ENCODE assay signal across 10 cellular contexts in the genomic region with DNA sequence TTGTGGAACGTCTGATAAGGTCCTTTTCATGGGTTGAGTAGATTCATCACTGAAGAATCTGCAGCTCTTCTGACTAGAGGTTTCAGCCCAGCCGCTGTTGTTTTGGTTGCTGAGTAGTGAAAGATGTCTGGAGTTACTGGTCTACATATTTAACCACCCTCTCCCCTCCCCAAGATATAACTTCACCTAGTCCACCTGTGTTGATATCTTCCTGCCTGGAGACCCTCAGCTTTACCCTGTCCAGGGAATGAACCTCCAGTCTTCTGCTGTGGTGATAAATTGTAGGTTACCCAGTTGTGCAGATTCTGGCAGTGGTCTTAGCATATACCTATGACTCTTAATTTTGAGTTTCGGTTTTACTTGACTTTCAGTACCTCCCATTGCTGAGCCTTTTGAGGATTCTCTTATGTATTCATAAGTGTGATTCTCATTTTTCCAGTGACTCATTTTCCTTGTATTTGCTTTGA.
DNase-seq lines count a peak whose midpoint lies in the region; ATAC-seq and TF ChIP-seq lines count a peak whose summit lies in the region.
"Had no signal": no experiment of that assay in that cellular context is flagged by ENCODE, and none has a peak within 500 bp of the region (broad histone marks: within the 10 kb centered on the region; RNA-seq: fewer than 3 reads in every experiment).

No MANE protein-coding gene starts in this region.

- H3K27me3 Mint-ChIP-seq in stimulated activated naive CD8-positive, alpha-beta T cell treated with anti-CD3 and anti-CD28 coated beads, Interleukin-15, Interleukin-2, amounts not matched to agents 100 ng/mL and 50 ng/mL, for 24 hours = no peaks in the 10 kb centered on the region

- no peaks in the 10 kb centered on the region for H3K9me3 Mint-ChIP-seq in stimulated activated naive CD8-positive, alpha-beta T cell treated with anti-CD3 and anti-CD28 coated beads, Interleukin-15, Interleukin-2, amounts not matched to agents 100 ng/mL and 50 ng/mL, for 24 hours

- H3K4me1 ChIP-seq in adipocyte (ENCODE audit: control insufficient read depth, insufficient read depth, low read length) = peaks cover 8% of the 10 kb centered on the region

- no peaks in the 10 kb centered on the region for H3K9me3 ChIP-seq in adipocyte (ENCODE audit: control insufficient read depth, low read length)

- peaks cover 75% of the 10 kb centered on the region for H3K4me1 Mint-ChIP-seq in stimulated activated naive CD8-positive, alpha-beta T cell treated with anti-CD3 and anti-CD28 coated beads, Interleukin-15, Interleukin-2, amounts not matched to agents 100 ng/mL and 50 ng/mL, for 24 hours (ENCODE audit: low read depth)

- H3K9ac ChIP-seq in adipocyte (ENCODE audit: low read length) = no peak overlapping the region

- peak; percentile 18 for DNase-seq in AG09309 (ENCODE audit: low read depth)
- peak; percentile 43 for DNase-seq in adipocyte (ENCODE audit: low read depth)
- no peak for DNase-seq in NCI-H187 (lab: John Stamatoyannopoulos, UW)
- DNase-seq in effector CD8-positive, alpha-beta T cell (lab: John Stamatoyannopoulos, UW) = no peak
- no peak for DNase-seq in dorsolateral prefrontal cortex

- H3K27ac ChIP-seq in dorsolateral prefrontal cortex = no peak overlapping the region
- H3K27ac ChIP-seq: VCaP had no signal

- no peaks in the 10 kb centered on the region for H3K27me3 ChIP-seq in adipocyte (replicated peaks; ENCODE audit: control insufficient read depth, insufficient read depth, low read length)
- H3K27me3 ChIP-seq in dorsolateral prefrontal cortex = no peaks in the 10 kb centered on the region

- peaks cover 3% of the 10 kb centered on the region for H3K36me3 Mint-ChIP-seq in stimulated activated naive CD8-positive, alpha-beta T cell treated with anti-CD3 and anti-CD28 coated beads, Interleukin-15, Interleukin-2, amounts not matched to agents 100 ng/mL and 50 ng/mL, for 24 hours (ENCODE audit: low read depth)

- H3K4me3 ChIP-seq in AG09309 (ENCODE audit: control insufficient read depth, low read depth, low read length) = peak overlapping the region; percentile 41
- peak overlapping the region; percentile 25 for H3K4me3 ChIP-seq in adipocyte (ENCODE audit: low read length)
- H3K4me3 ChIP-seq in dorsolateral prefrontal cortex = no peak overlapping the region

- ATAC-seq in GM21390 (IDR thresholded peaks at IDR 0.05; ENCODE audit: unreplicated experiment) (peak; percentile 83), HG03575 (IDR thresholded peaks at IDR 0.05; ENCODE audit: extremely low read depth, insufficient number of reproducible peaks, low FRiP score, unreplicated experiment) (peak; percentile 68)

- no peak for TF ChIP-seq CTCF in AG09309 (IDR thresholded peaks at IDR 0.05; ENCODE audit: control insufficient read depth, insufficient read depth, low read depth, low read length, missing control alignments)
- no peak for TF ChIP-seq CTCF in dorsolateral prefrontal cortex (IDR thresholded peaks at IDR 0.05 in 54 of 56, conservative IDR thresholded peaks at IDR 0.05 in 2 of 56; ENCODE audit: low read depth in 1 of 56, partially characterized antibody in 56 of 56)

- no peaks in the 10 kb centered on the region for H3K36me3 ChIP-seq in adipocyte (ENCODE audit: control insufficient read depth, insufficient read depth, low read length, severe bottlenecking)

- intact Hi-C loops in dorsolateral prefrontal cortex (cut with DNase I) = no loop called here

- H3K4me3 Mint-ChIP-seq in stimulated activated naive CD8-positive, alpha-beta T cell treated with anti-CD3 and anti-CD28 coated beads, Interleukin-15, Interleukin-2, amounts not matched to agents 100 ng/mL and 50 ng/mL, for 24 hours = peak overlapping the region; percentile 75
- H3K4me3 Mint-ChIP-seq: neural crest cell had no signal

- peak overlapping the region; percentile 95 for H3K27ac Mint-ChIP-seq in stimulated activated naive CD8-positive, alpha-beta T cell treated with anti-CD3 and anti-CD28 coated beads, Interleukin-15, Interleukin-2, amounts not matched to agents 100 ng/mL and 50 ng/mL, for 24 hours

Comparison
In these comparisons a context has a peak if more than half of its experiments do, and no peak if none do; other contexts are left out.
1. DNase-seq: peak in AG09309 (single experiment) and adipocyte (single experiment); none in NCI-H187 (0 of 2), effector CD8-positive, alpha-beta T cell (single experiment) and dorsolateral prefrontal cortex (0 of 10).
2. H3K4me3 ChIP-seq: peak in AG09309 (single experiment) and adipocyte (single experiment); none in dorsolateral prefrontal cortex (0 of 59).